In genomic region chr5:1047332-1047965, GRCh38 we compare ENCODE assay signal across 20 cellular contexts. TPM values are rescaled to one million over a fixed set of nuclear protein-coding genes. Genes with fewer than 3 reads are reported as not detected.
"Had no signal": no experiment of that assay in that cellular context is flagged by ENCODE, and none has a peak within 500 bp of the region (broad histone marks: within the 10 kb centered on the region; RNA-seq: fewer than 3 reads in every experiment).

No MANE protein-coding gene starts in this region.

- H3K4me1 ChIP-seq: colonic mucosa, foreskin keratinocyte, lower lobe of right lung had no signal

- H3K4me3 ChIP-seq: colonic mucosa, lower lobe of right lung had no signal

- DNase-seq: activated B cell treated with CpG ODN at 0.5 μM for 24 hours; activated CD4-positive, alpha-beta T cell treated with anti-CD3 and anti-CD28 coated beads for 48 hours; activated CD8-positive, alpha-beta T cell treated with anti-CD3 and anti-CD28 coated beads for 36 hours; activated naive CD4-positive, alpha-beta T cell; activated naive CD8-positive, alpha-beta T cell treated with anti-CD3 and anti-CD28 coated beads, Interleukin-2, amount 10 ng/mL, durations not matched to agents 7 days and 5 days; activated T-cell treated with anti-CD3 and anti-CD28 coated beads, Interleukin-2, amount 50 U/mL, for 4 hours; amygdala; central memory CD4-positive, alpha-beta T cell; colonic mucosa; foreskin keratinocyte; glutamatergic neuron; hypothalamus; occipital lobe; retina; stimulated activated naive B cell treated with anti-CD40 and anti-IgM and Interleukin-4, amounts not matched to agents 10 μg/mL and 1 μg/mL and 100 μg/mL, for 72 hours had no signal

- FAIRE-seq: keratinocyte had no signal

- H3K27me3 Mint-ChIP-seq: activated B cell treated with CpG ODN at 0.5 μM for 24 hours; activated CD8-positive, alpha-beta T cell treated with anti-CD3 and anti-CD28 coated beads for 36 hours had no signal

- ATAC-seq: activated CD8-positive, alpha-beta T cell treated with anti-CD3 and anti-CD28 coated beads for 36 hours; activated T-cell treated with anti-CD3 and anti-CD28 coated beads, Interleukin-2, amount 50 U/mL, for 4 hours; foreskin keratinocyte; lower lobe of right lung; naive thymus-derived CD8-positive, alpha-beta T cell; stimulated activated naive B cell treated with anti-CD40 and anti-IgM and Interleukin-4, amounts not matched to agents 10 μg/mL and 1 μg/mL and 100 μg/mL, for 72 hours had no signal

- H3K27ac Mint-ChIP-seq: activated B cell treated with CpG ODN at 0.5 μM for 24 hours; activated CD8-positive, alpha-beta T cell treated with anti-CD3 and anti-CD28 coated beads for 36 hours; stimulated activated naive B cell treated with anti-CD40 and anti-IgM and Interleukin-4, amounts not matched to agents 10 μg/mL and 1 μg/mL and 100 μg/mL, for 72 hours had no signal

- H3K27me3 ChIP-seq: colonic mucosa, foreskin keratinocyte had no signal

- H3K4me3 Mint-ChIP-seq: activated B cell treated with CpG ODN at 0.5 μM for 24 hours; activated CD8-positive, alpha-beta T cell treated with anti-CD3 and anti-CD28 coated beads for 36 hours; activated naive CD8-positive, alpha-beta T cell treated with anti-CD3 and anti-CD28 coated beads, Interleukin-2, amount 10 ng/mL, durations not matched to agents 7 days and 5 days; activated T-cell treated with anti-CD3 and anti-CD28 coated beads, Interleukin-2, amount 50 U/mL, for 4 hours; naive thymus-derived CD8-positive, alpha-beta T cell; stimulated activated naive B cell treated with anti-CD40 and anti-IgM and Interleukin-4, amounts not matched to agents 10 μg/mL and 1 μg/mL and 100 μg/mL, for 72 hours had no signal

- H3K36me3 ChIP-seq: colonic mucosa had no signal

- H3K9me3 ChIP-seq: colonic mucosa, lower lobe of right lung had no signal

- H3K4me1 Mint-ChIP-seq: activated B cell treated with CpG ODN at 0.5 μM for 24 hours had no signal

- H3K27ac ChIP-seq: colonic mucosa, foreskin keratinocyte, lower lobe of right lung had no signal

RNA-seq across cellular contexts. Expression of gene NKD2, which starts 38.8 kb away (rescaled TPM):
- total RNA-seq: epithelial cell of proximal tubule; naive thymus-derived CD8-positive, alpha-beta T cell had no signal
- polyA plus RNA-seq: fibroblast of lung, foreskin keratinocyte, keratinocyte had no signal
